ENCODE assay signal across 1 cellular context in the genomic region with DNA sequence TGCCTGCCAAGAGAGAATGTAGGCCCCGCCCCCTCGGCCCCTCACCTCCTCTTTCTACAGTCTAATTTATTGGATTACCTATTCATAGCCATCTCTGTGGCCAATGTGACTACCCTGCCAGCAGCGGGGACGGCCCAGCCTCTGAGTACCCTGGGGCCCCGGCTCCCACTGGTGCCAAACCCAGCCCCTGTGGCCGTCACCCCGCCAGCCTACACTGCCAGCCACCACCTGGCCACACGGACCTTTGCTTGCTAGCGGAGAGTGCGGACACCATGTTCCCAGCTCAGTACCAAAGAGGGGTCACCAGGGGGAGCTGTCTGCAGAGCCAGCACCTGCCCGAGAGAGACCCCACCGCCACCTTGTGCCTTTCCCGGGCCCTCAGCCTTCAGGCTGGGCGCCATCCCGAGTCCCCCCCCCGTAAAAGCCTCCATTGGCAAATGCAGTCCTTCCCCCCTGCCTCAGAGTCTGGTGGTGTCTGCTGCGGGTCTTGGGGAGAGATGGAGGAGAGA.
TF ChIP-seq lines count a peak whose summit lies in the region.

No MANE protein-coding gene starts in this region.

TF ChIP-seq in GM23338, 12 proteins besides CTCF, POLR2A, EP300 and RAD21 (continued from another document):
- TF ChIP-seq ZNF462 (CRISPR knock-in tag; IDR thresholded peaks at IDR 0.05) (no peak), ETS1 (IDR thresholded peaks at IDR 0.05) (no peak), EZH2 (IDR thresholded peaks at IDR 0.05; ENCODE audit: low read depth, unreplicated experiment) (no peak), POLR2AphosphoS5 (IDR thresholded peaks at IDR 0.05; ENCODE audit: low read depth) (no peak), STAT1 (IDR thresholded peaks at IDR 0.05; ENCODE audit: unreplicated experiment) (no peak), JUNB (IDR thresholded peaks at IDR 0.05; ENCODE audit: unreplicated experiment) (no peak), NANOG (IDR thresholded peaks at IDR 0.05; ENCODE audit: borderline replicate concordance) (no peak), CREB1 (CRISPR knock-in tag; IDR thresholded peaks at IDR 0.05; ENCODE audit: low read depth) (no peak), ZNF331 (CRISPR knock-in tag; IDR thresholded peaks at IDR 0.05; ENCODE audit: low read depth) (no peak), EZH2phosphoT487 (IDR thresholded peaks at IDR 0.05; ENCODE audit: unreplicated experiment) (no peak)
- TF ChIP-seq, protein P1, sequence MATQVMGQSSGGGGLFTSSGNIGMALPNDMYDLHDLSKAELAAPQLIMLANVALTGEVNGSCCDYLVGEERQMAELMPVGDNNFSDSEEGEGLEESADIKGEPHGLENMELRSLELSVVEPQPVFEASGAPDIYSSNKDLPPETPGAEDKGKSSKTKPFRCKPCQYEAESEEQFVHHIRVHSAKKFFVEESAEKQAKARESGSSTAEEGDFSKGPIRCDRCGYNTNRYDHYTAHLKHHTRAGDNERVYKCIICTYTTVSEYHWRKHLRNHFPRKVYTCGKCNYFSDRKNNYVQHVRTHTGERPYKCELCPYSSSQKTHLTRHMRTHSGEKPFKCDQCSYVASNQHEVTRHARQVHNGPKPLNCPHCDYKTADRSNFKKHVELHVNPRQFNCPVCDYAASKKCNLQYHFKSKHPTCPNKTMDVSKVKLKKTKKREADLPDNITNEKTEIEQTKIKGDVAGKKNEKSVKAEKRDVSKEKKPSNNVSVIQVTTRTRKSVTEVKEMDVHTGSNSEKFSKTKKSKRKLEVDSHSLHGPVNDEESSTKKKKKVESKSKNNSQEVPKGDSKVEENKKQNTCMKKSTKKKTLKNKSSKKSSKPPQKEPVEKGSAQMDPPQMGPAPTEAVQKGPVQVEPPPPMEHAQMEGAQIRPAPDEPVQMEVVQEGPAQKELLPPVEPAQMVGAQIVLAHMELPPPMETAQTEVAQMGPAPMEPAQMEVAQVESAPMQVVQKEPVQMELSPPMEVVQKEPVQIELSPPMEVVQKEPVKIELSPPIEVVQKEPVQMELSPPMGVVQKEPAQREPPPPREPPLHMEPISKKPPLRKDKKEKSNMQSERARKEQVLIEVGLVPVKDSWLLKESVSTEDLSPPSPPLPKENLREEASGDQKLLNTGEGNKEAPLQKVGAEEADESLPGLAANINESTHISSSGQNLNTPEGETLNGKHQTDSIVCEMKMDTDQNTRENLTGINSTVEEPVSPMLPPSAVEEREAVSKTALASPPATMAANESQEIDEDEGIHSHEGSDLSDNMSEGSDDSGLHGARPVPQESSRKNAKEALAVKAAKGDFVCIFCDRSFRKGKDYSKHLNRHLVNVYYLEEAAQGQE (IDR thresholded peaks at IDR 0.05; ENCODE audit: unreplicated experiment) = no peak
